Comparison of ENCODE assay signal across 9 cellular contexts in the genomic region with DNA sequence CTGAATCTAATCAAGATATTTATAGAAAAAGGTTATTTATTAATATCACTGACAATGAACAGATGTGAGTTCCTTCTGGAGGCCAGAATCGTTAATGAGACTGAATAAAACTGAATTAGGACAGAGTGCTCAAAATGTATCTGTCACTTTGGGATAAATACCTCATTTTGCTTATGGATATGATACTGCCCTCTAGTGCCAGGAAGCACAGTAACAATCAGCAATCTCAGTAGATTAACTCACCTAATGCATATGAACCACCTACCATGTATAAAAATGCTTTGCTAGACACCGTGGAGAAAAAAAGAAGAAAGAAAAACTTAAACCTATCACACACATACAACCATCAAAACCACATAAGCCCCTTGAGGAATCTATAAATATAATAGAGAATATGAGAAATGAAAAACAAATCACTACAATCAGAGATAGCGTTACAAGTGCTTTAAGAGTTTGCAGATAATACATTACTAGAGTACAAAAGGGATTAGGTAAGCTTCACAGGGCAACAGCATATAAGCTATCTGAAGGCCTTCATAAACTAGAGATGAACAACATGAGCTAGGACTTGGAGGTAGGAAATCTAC.
DNase-seq lines count a peak whose midpoint lies in the region; ATAC-seq and TF ChIP-seq lines count a peak whose summit lies in the region.
"Had no signal": no experiment of that assay in that cellular context is flagged by ENCODE, and none has a peak within 500 bp of the region (broad histone marks: within the 10 kb centered on the region; RNA-seq: fewer than 3 reads in every experiment).

No MANE protein-coding gene starts in this region.

- H3K4me1 ChIP-seq in CD4-positive, alpha-beta memory T cell (ENCODE audit: insufficient read depth, low read length), result peaks cover 30% of the 10 kb centered on the region
- peaks cover 0 to 53% (median 38%) of the 10 kb centered on the region in 4 donors for H3K4me1 ChIP-seq in sigmoid colon

- TF ChIP-seq POLR2A in sigmoid colon (IDR thresholded peaks at IDR 0.05), result no peak

- no peak overlapping the region for H3K27ac ChIP-seq in CD4-positive, alpha-beta memory T cell (ENCODE audit: low read depth, low read length)
- H3K27ac ChIP-seq in sigmoid colon, result peak overlapping the region in 1 of 4 donors; percentile 20
- H3K27ac ChIP-seq: SJCRH30 had no signal

- no peaks in the 10 kb centered on the region for H3K36me3 ChIP-seq in CD4-positive, alpha-beta memory T cell (ENCODE audit: insufficient read depth, low read length)
- no peaks in the 10 kb centered on the region for H3K36me3 ChIP-seq in sigmoid colon
- H3K36me3 ChIP-seq: SJCRH30 had no signal

- no peak overlapping the region for H3K4me3 Mint-ChIP-seq in CD4-positive, alpha-beta memory T cell

- CTCF ChIA-PET in CD4-positive, alpha-beta memory T cell (lab: Charles Lee; ENCODE audit: partially characterized antibody), result interaction anchor here (0.6 to 12.1 kb wide), 28 partner anchors 8 to 158 kb away, joined by 3 to 338 read pairs (median 4); no protein-coding TSS in a partner anchor

- in situ Hi-C loops in GM13976 (cut with MboI; ENCODE audit: low sequenced_read_pairs, unreplicated experiment), result no loop called here

- no peak overlapping the region for H3K4me3 ChIP-seq in CD4-positive, alpha-beta memory T cell (ENCODE audit: low read length in 2 of 2)
- no peak overlapping the region for H3K4me3 ChIP-seq in sigmoid colon
- H3K4me3 ChIP-seq: SJCRH30 had no signal

- peak; percentile 38 for ATAC-seq in esophagus mucosa

- no peak for TF ChIP-seq EP300 in sigmoid colon (IDR thresholded peaks at IDR 0.05)

- DNase-seq in CD4-positive, alpha-beta memory T cell, result peak in 4 of 5 donors; percentile 33 to 45 (median 42)
- DNase-seq in GM13976 (ENCODE audit: low spot score) (peak; percentile 48), RPMI7951 (ENCODE audit: low read depth) (peak; percentile 33), sigmoid colon (no peak), superior temporal gyrus (ENCODE audit: extremely low spot score) (no peak), A172 (ENCODE audit: low spot score) (no peak), GOT3 (lab: John Stamatoyannopoulos, UW) (no peak)

- 37 to 40% methylated on average over 3 of the region's 3 CpGs for WGBS in sigmoid colon, 2 donors

- peak overlapping the region in 2 of 7 donors; percentile 7 to 48 for H3K27ac Mint-ChIP-seq in CD4-positive, alpha-beta memory T cell

- H3K4me1 Mint-ChIP-seq in CD4-positive, alpha-beta memory T cell, result peaks cover 26 to 34% (median 33%) of the 10 kb centered on the region in 4 donors

- TF ChIP-seq CTCF in GM13976 (IDR thresholded peaks at IDR 0.05; ENCODE audit: borderline replicate concordance, control extremely low read depth, extremely low read depth, insufficient read depth, missing control alignments) (peak; percentile 62), sigmoid colon (IDR thresholded peaks at IDR 0.05) (peak in 3 of 4 experiments; percentile 28 to 48 (median 30))

- H3K9me3 ChIP-seq in CD4-positive, alpha-beta memory T cell (ENCODE audit: control insufficient read depth in 1 of 2, low read length in 2 of 2), result no peaks in the 10 kb centered on the region
- no peaks in the 10 kb centered on the region for H3K9me3 ChIP-seq in sigmoid colon
- H3K9me3 ChIP-seq: SJCRH30 had no signal

- H3K27me3 Mint-ChIP-seq in CD4-positive, alpha-beta memory T cell, result no peaks in the 10 kb centered on the region

- H3K27me3 ChIP-seq in CD4-positive, alpha-beta memory T cell (ENCODE audit: insufficient read depth, low read length), result no peaks in the 10 kb centered on the region
- H3K27me3 ChIP-seq in sigmoid colon, result no peaks in the 10 kb centered on the region
- H3K27me3 ChIP-seq: SJCRH30 had no signal

- POLR2A ChIA-PET in CD4-positive, alpha-beta memory T cell (lab: Charles Lee; ENCODE audit: partially characterized antibody), result interaction anchor here (0.9 to 2.9 kb wide), 3 partner anchors 48 to 55 kb away, joined by 4 to 22 read pairs (median 10); no protein-coding TSS in a partner anchor

- peaks cover 0 to 2% (median 0%) of the 10 kb centered on the region in 8 donors for H3K9me3 Mint-ChIP-seq in CD4-positive, alpha-beta memory T cell

- intact Hi-C loops in CD4-positive, alpha-beta memory T cell (cut with micrococcal nuclease), result loop anchor here (1.0 kb wide), 2 partner anchors 50 to 159 kb away; no protein-coding TSS in a partner anchor
- intact Hi-C loops in sigmoid colon (cut with DNase I), result loop anchor here (5.0 kb wide), 1 partner anchor 50 kb away; no protein-coding TSS in a partner anchor

- H3K36me3 Mint-ChIP-seq in CD4-positive, alpha-beta memory T cell, result peaks cover 0 to 6% of the 10 kb centered on the region in 2 donors

Comparison
In these comparisons a context has a peak if more than half of its experiments do, and no peak if none do; other contexts are left out.
1. DNase-seq: peak in CD4-positive, alpha-beta memory T cell (4 of 5), GM13976 (single experiment) and RPMI7951 (single experiment); none in sigmoid colon (single experiment), superior temporal gyrus (single experiment), A172 (single experiment) and GOT3 (single experiment).